Comparison of ENCODE assay signal across 8 cellular contexts in the genomic region with DNA sequence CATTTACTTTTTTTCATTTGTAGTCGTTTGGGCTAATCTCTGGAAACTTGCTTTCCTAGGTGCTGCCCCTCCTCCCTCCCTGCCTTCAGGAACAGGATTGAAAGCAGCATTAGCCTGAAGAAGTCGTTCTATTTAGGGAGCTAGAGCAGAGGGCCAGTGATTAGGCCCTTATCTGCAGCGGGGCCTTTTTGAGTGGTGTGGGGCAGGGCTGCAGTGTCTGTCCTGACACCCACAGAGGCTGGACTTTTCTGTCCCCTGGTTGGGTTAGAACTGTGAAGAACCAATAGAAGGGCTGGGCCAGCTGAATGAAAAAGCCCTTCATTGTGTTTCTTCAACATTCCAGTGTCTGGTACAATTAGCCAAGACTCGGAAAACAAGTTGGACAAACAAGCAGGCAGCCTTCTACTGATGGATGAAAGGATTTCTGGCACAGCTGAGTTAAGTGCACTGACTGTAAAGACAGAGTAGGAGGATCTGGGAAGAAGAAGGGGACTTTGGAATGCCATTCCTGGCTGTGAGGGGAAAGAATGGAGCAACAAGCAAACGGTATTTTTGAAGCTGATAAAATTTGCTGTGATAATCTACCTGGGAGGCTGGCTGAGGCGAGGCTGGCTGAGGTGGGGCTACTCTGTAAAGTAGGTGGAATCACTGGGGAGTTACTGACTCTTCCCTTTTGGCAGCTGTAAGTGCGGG. TPM values are rescaled to one million over a fixed set of nuclear protein-coding genes. Genes with fewer than 3 reads are reported as not detected.
A peak's percentile ranks its signal among the peaks of the same experiment; 100 is the strongest.
DNase-seq lines count a peak whose midpoint lies in the region; ATAC-seq, FAIRE-seq and TF ChIP-seq lines count a peak whose summit lies in the region.

No MANE protein-coding gene starts in this region.

- peak overlapping the region; percentile 21 for H3K9ac ChIP-seq in astrocyte (ENCODE audit: low read length)
- peak overlapping the region; percentile 14 for H3K9ac ChIP-seq in keratinocyte (ENCODE audit: control insufficient read depth, extremely low read depth, insufficient read depth, low read length)

- dilution Hi-C loops in keratinocyte (cut with MboI; ENCODE audit: extremely low pct_ligation_motif_present, low sequenced_read_pairs) = no loop called here

- H3K27me3 Mint-ChIP-seq in astrocyte (ENCODE audit: low read depth, unreplicated experiment) = no peaks in the 10 kb centered on the region
- H3K27me3 Mint-ChIP-seq in stimulated activated naive B cell treated with anti-CD40 and anti-IgM and Interleukin-4, amounts not matched to agents 10 μg/mL and 1 μg/mL and 100 μg/mL, for 72 hours = no peaks in the 10 kb centered on the region

- peaks cover 95% of the 10 kb centered on the region for H3K79me2 ChIP-seq in astrocyte (ENCODE audit: insufficient read depth, low read length)
- peaks cover 82% of the 10 kb centered on the region for H3K79me2 ChIP-seq in keratinocyte (ENCODE audit: control insufficient read depth, insufficient read depth, low read length)

- peak overlapping the region; percentile 1 for H3K4me3 ChIP-seq in astrocyte (ENCODE audit: insufficient read depth, low read depth, low read length)
- H3K4me3 ChIP-seq in keratinocyte (ENCODE audit: control insufficient read depth in 2 of 3, extremely low read depth in 1 of 3, insufficient read depth in 2 of 3, low read depth in 1 of 3, low read length in 3 of 3) = no peak overlapping the region

- DNase-seq in astrocyte (ENCODE audit: low read depth) = peak; percentile 63
- no peak for DNase-seq in keratinocyte (ENCODE audit: low read depth, low spot score)
- no peak for DNase-seq in stimulated activated naive B cell treated with anti-CD40 and anti-IgM and Interleukin-4, amounts not matched to agents 10 μg/mL and 1 μg/mL and 100 μg/mL, for 72 hours
- no peak for DNase-seq in NCI-H345 (lab: John Stamatoyannopoulos, UW)
- no peak for DNase-seq in NCI-H187 treated with DMSO at 0.1 percent for 48 hours (lab: John Stamatoyannopoulos, UW)
- no peak for DNase-seq in AG08395 (ENCODE audit: low spot score)

- no peaks in the 10 kb centered on the region for H3K9me3 Mint-ChIP-seq in astrocyte (ENCODE audit: unreplicated experiment)
- no peaks in the 10 kb centered on the region for H3K9me3 Mint-ChIP-seq in stimulated activated naive B cell treated with anti-CD40 and anti-IgM and Interleukin-4, amounts not matched to agents 10 μg/mL and 1 μg/mL and 100 μg/mL, for 72 hours

- H3K36me3 Mint-ChIP-seq in astrocyte (ENCODE audit: low read depth, unreplicated experiment) = peaks cover 5% of the 10 kb centered on the region
- peaks cover 4 to 10% of the 10 kb centered on the region in 2 donors for H3K36me3 Mint-ChIP-seq in stimulated activated naive B cell treated with anti-CD40 and anti-IgM and Interleukin-4, amounts not matched to agents 10 μg/mL and 1 μg/mL and 100 μg/mL, for 72 hours

- no peaks in the 10 kb centered on the region for H3K36me3 ChIP-seq in KOPT-K1 (ENCODE audit: insufficient read depth, low read length)
- H3K36me3 ChIP-seq in astrocyte (ENCODE audit: insufficient read depth, low read length) = peaks cover 3% of the 10 kb centered on the region
- peaks cover 0 to 5% of the 10 kb centered on the region in 2 experiments for H3K36me3 ChIP-seq in keratinocyte (ENCODE audit: control insufficient read depth in 2 of 2, extremely low read depth in 1 of 2, insufficient read depth in 2 of 2, low read length in 2 of 2)

- peak overlapping the region; percentile 3 for H3K4me3 Mint-ChIP-seq in astrocyte (ENCODE audit: unreplicated experiment)
- H3K4me3 Mint-ChIP-seq in stimulated activated naive B cell treated with anti-CD40 and anti-IgM and Interleukin-4, amounts not matched to agents 10 μg/mL and 1 μg/mL and 100 μg/mL, for 72 hours = no peak overlapping the region

- H3K4me1 ChIP-seq in astrocyte (ENCODE audit: insufficient read depth, low read length) (peaks cover 35% of the 10 kb centered on the region), keratinocyte (ENCODE audit: control insufficient read depth, extremely low read depth, insufficient read depth, low read length) (peaks cover 46% of the 10 kb centered on the region)

- peak overlapping the region; percentile 80 for H3K27ac ChIP-seq in KOPT-K1 (ENCODE audit: low read depth, low read length, poor library complexity, severe bottlenecking)
- peak overlapping the region; percentile 61 for H3K27ac ChIP-seq in astrocyte (ENCODE audit: low read depth, low read length)
- peak overlapping the region; percentile 57 for H3K27ac ChIP-seq in keratinocyte (ENCODE audit: control insufficient read depth, insufficient read depth, low read length)

- H3K4me2 ChIP-seq in astrocyte (ENCODE audit: low read length) (peak overlapping the region; percentile 65), keratinocyte (ENCODE audit: control insufficient read depth, extremely low read depth, insufficient read depth, low read depth, low read length) (peak overlapping the region; percentile 53)

- H2AFZ ChIP-seq in astrocyte (ENCODE audit: low read depth, low read length) (no peak overlapping the region), keratinocyte (ENCODE audit: control insufficient read depth, low read length) (no peak overlapping the region)

- no peaks in the 10 kb centered on the region for H3K9me3 ChIP-seq in KOPT-K1 (ENCODE audit: insufficient read depth, low read length, poor library complexity, severe bottlenecking)
- H3K9me3 ChIP-seq in astrocyte (ENCODE audit: insufficient read depth, low read depth, low read length) = no peaks in the 10 kb centered on the region
- H3K9me3 ChIP-seq in keratinocyte (ENCODE audit: control insufficient read depth, low read depth, low read length) = no peaks in the 10 kb centered on the region

- TF ChIP-seq CTCF in astrocyte (IDR thresholded peaks at IDR 0.05; ENCODE audit: insufficient read depth, low read depth, low read length) (no peak), keratinocyte (optimal IDR thresholded peaks at IDR 0.05 in 1 of 3, IDR thresholded peaks at IDR 0.05 in 1 of 3, conservative IDR thresholded peaks at IDR 0.05 in 1 of 3; ENCODE audit: extremely low read depth in 1 of 3, insufficient read depth in 2 of 3, low read length in 3 of 3) (no peak)

- ATAC-seq in stimulated activated naive B cell treated with anti-CD40 and anti-IgM and Interleukin-4, amounts not matched to agents 10 μg/mL and 1 μg/mL and 100 μg/mL, for 72 hours (replicated peaks) = peak in 1 of 2 donors; percentile 1
- ATAC-seq in HG03378 (IDR thresholded peaks at IDR 0.05; ENCODE audit: unreplicated experiment) = no peak

- H3K27ac Mint-ChIP-seq in astrocyte (ENCODE audit: unreplicated experiment) = peak overlapping the region; percentile 51
- H3K27ac Mint-ChIP-seq in stimulated activated naive B cell treated with anti-CD40 and anti-IgM and Interleukin-4, amounts not matched to agents 10 μg/mL and 1 μg/mL and 100 μg/mL, for 72 hours = peak overlapping the region; percentile 21

- H3K4me1 Mint-ChIP-seq in astrocyte (ENCODE audit: low read depth, unreplicated experiment) = peaks cover 59% of the 10 kb centered on the region
- peaks cover 28 to 41% of the 10 kb centered on the region in 2 donors for H3K4me1 Mint-ChIP-seq in stimulated activated naive B cell treated with anti-CD40 and anti-IgM and Interleukin-4, amounts not matched to agents 10 μg/mL and 1 μg/mL and 100 μg/mL, for 72 hours

- peaks cover 12% of the 10 kb centered on the region for H3K9me1 ChIP-seq in keratinocyte (ENCODE audit: control insufficient read depth, extremely low read depth, insufficient read depth, low read length)

- H3K27me3 ChIP-seq in astrocyte (ENCODE audit: insufficient read depth, low read length) (no peaks in the 10 kb centered on the region), keratinocyte (ENCODE audit: control insufficient read depth, extremely low read depth, insufficient read depth, low read length) (no peaks in the 10 kb centered on the region)

- H4K20me1 ChIP-seq in astrocyte (ENCODE audit: insufficient read depth, low read length) (peaks cover 89% of the 10 kb centered on the region), keratinocyte (ENCODE audit: control insufficient read depth, extremely low read depth, insufficient read depth, low read length) (peaks cover 14% of the 10 kb centered on the region)

- FAIRE-seq in astrocyte (lab: Jason Lieb, UNC) = no peak
- no peak for FAIRE-seq in keratinocyte (lab: Jason Lieb, UNC)

RNA-seq across cellular contexts. Expression of a gene that starts 9.7 kb away (rescaled TPM):
- total RNA-seq in astrocyte = 592 and 694 TPM in 2 replicates
- polyA plus RNA-seq in keratinocyte = 84.8 to 111 TPM (median 96.9 TPM) in 3 replicates
- 210 TPM for polyA plus RNA-seq in keratinocyte (2011; ENCODE audit: low read depth)
- polyA plus RNA-seq in keratinocyte (2011; cell fraction: cytosol; rRNA removed) = 32.6 and 38.9 TPM in 2 replicates
- 432 and 528 TPM in 2 replicates for polyA plus RNA-seq in keratinocyte (2011; cell fraction: nucleus; rRNA removed)
- polyA plus RNA-seq in keratinocyte (2012; ENCODE audit: low replicate concordance) = 132 and 145 TPM in 2 replicates
- polyA minus RNA-seq in keratinocyte = 223 to 562 TPM (median 369 TPM) in 3 replicates
- polyA minus RNA-seq in keratinocyte (2011; cell fraction: cytosol; rRNA and poly(A)+ RNA removed) = 87.1 TPM
- polyA minus RNA-seq in keratinocyte (2011; cell fraction: nucleus; rRNA and poly(A)+ RNA removed) = 697 and 1,508 TPM in 2 replicates
